ENCODE assay signal across 8 cellular contexts in the genomic region with DNA sequence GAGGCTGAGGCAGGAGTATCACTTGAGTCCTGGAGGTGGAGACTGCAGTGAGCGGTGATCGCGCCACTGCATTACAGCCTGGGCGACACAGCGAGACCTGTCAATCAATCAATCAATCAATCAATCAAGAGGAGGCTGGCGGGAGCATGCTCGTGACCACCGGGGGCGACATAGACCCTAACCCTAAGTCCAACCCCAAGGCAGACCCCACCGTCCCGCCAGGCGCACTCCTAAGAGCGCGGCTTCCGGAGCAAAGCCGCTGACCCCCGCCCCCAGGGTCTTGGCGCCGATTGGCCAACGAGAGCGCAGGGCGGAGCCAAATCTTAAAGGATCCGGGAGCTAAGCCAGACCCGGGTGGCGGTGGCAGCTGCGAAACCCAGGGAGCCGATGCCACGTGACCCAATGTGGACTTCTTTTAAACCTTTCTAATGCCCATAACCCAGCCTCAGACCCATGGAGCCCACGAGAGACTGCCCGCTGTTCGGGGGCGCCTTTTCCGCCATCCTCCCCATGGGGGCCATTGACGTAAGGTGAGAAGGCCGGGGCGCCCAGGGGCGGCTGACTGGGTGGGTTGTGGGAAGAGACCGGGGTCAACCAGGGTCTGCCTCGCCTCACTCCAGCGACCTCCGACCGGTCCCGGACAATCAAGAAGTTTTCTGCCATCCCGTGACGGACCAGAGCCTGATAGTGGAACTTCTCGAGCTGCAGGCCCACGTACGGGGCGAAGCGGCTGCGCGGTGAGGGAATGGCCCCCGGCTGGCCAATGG. TPM values are rescaled to one million over a fixed set of nuclear protein-coding genes. Genes with fewer than 3 reads are reported as not detected.
DNase-seq lines count a peak whose midpoint lies in the region; ATAC-seq, FAIRE-seq and TF ChIP-seq lines count a peak whose summit lies in the region.

A gene with protein sequence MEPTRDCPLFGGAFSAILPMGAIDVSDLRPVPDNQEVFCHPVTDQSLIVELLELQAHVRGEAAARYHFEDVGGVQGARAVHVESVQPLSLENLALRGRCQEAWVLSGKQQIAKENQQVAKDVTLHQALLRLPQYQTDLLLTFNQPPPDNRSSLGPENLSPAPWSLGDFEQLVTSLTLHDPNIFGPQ (plus strand): TSS at position 335 of the 767 bp plus-strand sequence. CDS start 119 bp downstream, at position 454.

- peak; percentile 82 for TF ChIP-seq POLR2A in GM12891 (IDR thresholded peaks at IDR 0.05; ENCODE audit: low read depth, low read length)

- peak; percentile 95 for DNase-seq in GM12891 (ENCODE audit: insufficient read length, low spot score)
- DNase-seq in NCI-H1694 treated with DMSO at 0.1 percent for 48 hours (lab: John Stamatoyannopoulos, UW), result peak; percentile 88
- DNase-seq in T1000 (lab: John Stamatoyannopoulos, UW), result peak; percentile 70
- peak; percentile 92 for DNase-seq in astrocyte of the hippocampus (ENCODE audit: low read depth, low spot score)
- peak; percentile 94 for DNase-seq in hepatocyte (ENCODE audit: low spot score)
- peak; percentile 47 for DNase-seq in retinal pigment epithelial cell (ENCODE audit: low read depth)

- no peaks in the 10 kb centered on the region for H3K27me3 ChIP-seq in hepatocyte

- H3K4me3 ChIP-seq in hepatocyte (peak within 1 kb of the TSS; percentile 97), retinal pigment epithelial cell (ENCODE audit: low read length) (peak within 1 kb of the TSS; percentile 86)

- peak within 1 kb of the TSS; percentile 98 for H2AFZ ChIP-seq in hepatocyte

- peaks cover 10% of the 10 kb centered on the region for H3K4me1 ChIP-seq in hepatocyte (ENCODE audit: insufficient read depth)

- no peaks in the 10 kb centered on the region for H3K9me3 ChIP-seq in hepatocyte (ENCODE audit: low read depth)

- WGBS in hepatocyte (ENCODE audit: low lambda C conversion rate, missing lambda C conversion rate), result 1% methylated on average over 53 of the region's 53 CpGs

- peaks cover 4% of the 10 kb centered on the region for H3K79me2 ChIP-seq in hepatocyte

- no peaks in the 10 kb centered on the region for H3K9me2 ChIP-seq in hepatocyte (replicated peaks; ENCODE audit: insufficient read depth)

- H3K4me2 ChIP-seq in hepatocyte, result peak within 1 kb of the TSS; percentile 85

- FAIRE-seq in GM12891 (lab: Jason Lieb, UNC), result peak; percentile 95

- H4K20me1 ChIP-seq in hepatocyte (ENCODE audit: insufficient read depth, poor library complexity, severe bottlenecking), result no peaks in the 10 kb centered on the region

- ATAC-seq in HG02840 (IDR thresholded peaks at IDR 0.05; ENCODE audit: low FRiP score, unreplicated experiment) (peak; percentile 78), HG03469 (IDR thresholded peaks at IDR 0.05; ENCODE audit: unreplicated experiment) (no peak)

- H3K36me3 ChIP-seq in hepatocyte (replicated peaks; ENCODE audit: insufficient read depth, low read depth), result no peaks in the 10 kb centered on the region

- peak within 1 kb of the TSS; percentile 93 for H3K27ac ChIP-seq in hepatocyte

- no peak for TF ChIP-seq CTCF in hepatocyte (IDR thresholded peaks at IDR 0.05; ENCODE audit: poor library complexity)
- no peak for TF ChIP-seq CTCF in retinal pigment epithelial cell (conservative IDR thresholded peaks at IDR 0.05; ENCODE audit: low read depth, low read length)

TF ChIP-seq in GM12891, 5 proteins besides CTCF, POLR2A, EP300 and RAD21:
- TF ChIP-seq SPI1 (IDR thresholded peaks at IDR 0.05; ENCODE audit: low read depth, low read length) (no peak), TAF1 (IDR thresholded peaks at IDR 0.05; ENCODE audit: low read depth, low read length) (peak; percentile 64; the same call in 1 of the 2 replicates), POLR2AphosphoS5 (IDR thresholded peaks at IDR 0.05; ENCODE audit: low read depth, low read length) (peak; percentile 72), POU2F2 (IDR thresholded peaks at IDR 0.05; ENCODE audit: low read depth, low read length) (peak; percentile 72; the same call in 1 of the 2 replicates), PAX5 (IDR thresholded peaks at IDR 0.05; ENCODE audit: insufficient read depth, low read length, severe bottlenecking) (no peak)

RNA-seq across cellular contexts. Expression of the gene that starts here (rescaled TPM):
- 43.3 TPM for polyA plus RNA-seq in GM12891 (2012; ENCODE audit: low read depth, missing spikeins)
- 7.9 and 17.6 TPM in 2 replicates for total RNA-seq in hepatocyte
- polyA plus RNA-seq in hepatocyte, result 41.9 and 42.5 TPM in 2 replicates
